Comparison of ENCODE assay signal across 18 cellular contexts in genomic region chr10:3693031-3693714, GRCh38.
"Had no signal": no experiment of that assay in that cellular context is flagged by ENCODE, and none has a peak within 500 bp of the region (broad histone marks: within the 10 kb centered on the region; RNA-seq: fewer than 3 reads in every experiment).

No MANE protein-coding gene starts in this region.

- H3K27me3 ChIP-seq: adrenal gland, gastroesophageal sphincter, heart left ventricle had no signal

- H3K36me3 ChIP-seq: adrenal gland, gastroesophageal sphincter, heart left ventricle had no signal

- H3K27ac ChIP-seq: adrenal gland, heart left ventricle had no signal

- H3K4me3 Mint-ChIP-seq: activated naive CD4-positive, alpha-beta T cell treated with anti-CD3 and anti-CD28 coated beads, Interleukin-2, amount 50 U/mL, for 24 hours; activated T-cell treated with anti-CD3 and anti-CD28 coated beads, Interleukin-2, amount 50 U/mL, for 72 hours; naive thymus-derived CD8-positive, alpha-beta T cell had no signal

- ATAC-seq: activated CD4-positive, CD25-positive, alpha-beta regulatory T cell treated with anti-CD3 and anti-CD28 coated beads, Interleukin-2, amount 50 U/mL, for 24 hours; activated T-cell treated with anti-CD3 and anti-CD28 coated beads, Interleukin-2, amount 50 U/mL, for 72 hours; esophagus mucosa; gastroesophageal sphincter; naive thymus-derived CD8-positive, alpha-beta T cell had no signal

- DNase-seq: activated gamma-delta T cell; activated T-cell treated with anti-CD3 and anti-CD28 coated beads, Interleukin-2, amount 50 U/mL, for 72 hours; cerebellar nuclear complex; cortex of kidney; effector CD4-positive, alpha-beta T cell; heart left ventricle; left ventricle myocardium superior; naive thymus-derived CD8-positive, alpha-beta T cell; retina; stimulated activated CD4-positive, alpha-beta T cell treated with anti-CD3 and anti-CD28 coated beads, Interleukin-15, amount 100 ng/mL, for 24 hours; stimulated activated CD4-positive, alpha-beta T cell treated with anti-CD3 and anti-CD28 coated beads, Interleukin-2, amount 100 ng/mL, for 48 hours; T-helper 1 cell; T1000 had no signal

- H3K36me3 Mint-ChIP-seq: activated naive CD4-positive, alpha-beta T cell treated with anti-CD3 and anti-CD28 coated beads, Interleukin-2, amount 50 U/mL, for 24 hours; naive thymus-derived CD8-positive, alpha-beta T cell had no signal

- H3K4me3 ChIP-seq: adrenal gland, gastroesophageal sphincter, heart left ventricle had no signal

- H3K9me3 Mint-ChIP-seq: activated naive CD4-positive, alpha-beta T cell treated with anti-CD3 and anti-CD28 coated beads, Interleukin-2, amount 50 U/mL, for 24 hours; naive thymus-derived CD8-positive, alpha-beta T cell had no signal

- H3K27ac Mint-ChIP-seq: activated naive CD4-positive, alpha-beta T cell treated with anti-CD3 and anti-CD28 coated beads, Interleukin-2, amount 50 U/mL, for 24 hours; activated T-cell treated with anti-CD3 and anti-CD28 coated beads, Interleukin-2, amount 50 U/mL, for 72 hours; naive thymus-derived CD8-positive, alpha-beta T cell had no signal

- H3K27me3 Mint-ChIP-seq: activated naive CD4-positive, alpha-beta T cell treated with anti-CD3 and anti-CD28 coated beads, Interleukin-2, amount 50 U/mL, for 24 hours had no signal
